In the genomic region with DNA sequence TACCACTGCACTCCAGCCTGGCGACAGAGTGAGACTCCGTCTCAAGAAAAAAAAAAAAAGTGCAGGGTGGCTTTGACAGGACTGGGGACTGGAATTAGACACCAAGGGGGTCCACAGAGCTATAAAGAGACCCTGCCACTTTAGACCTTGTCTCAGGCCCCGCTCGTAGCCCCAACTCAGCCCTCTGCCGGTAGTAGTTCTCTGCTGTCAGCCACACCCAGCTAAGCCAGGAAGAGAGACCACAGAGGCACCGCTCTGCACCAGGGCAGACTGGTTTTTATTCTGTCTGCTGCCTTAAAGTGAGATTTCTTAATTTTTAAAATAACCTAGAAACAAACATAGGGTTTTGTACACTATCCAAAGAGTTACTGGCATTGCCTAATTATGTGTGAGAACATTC, we compare ENCODE assay signal across 17 cellular contexts.
DNase-seq lines count a peak whose midpoint lies in the region; ATAC-seq and TF ChIP-seq lines count a peak whose summit lies in the region.
"Had no signal": no experiment of that assay in that cellular context is flagged by ENCODE, and none has a peak within 500 bp of the region (broad histone marks: within the 10 kb centered on the region; RNA-seq: fewer than 3 reads in every experiment).

No MANE protein-coding gene starts in this region.

- 88 to 97% (median 94%) methylated on average over 6 of the region's 6 CpGs for WGBS in adrenal gland, 4 donors

- POLR2A ChIA-PET in MCF 10A (lab: Yijun Ruan, JAX) = interaction anchor here (1.3 to 1.8 kb wide), 2 partner anchors 11 to 77 kb away, joined by 3 to 4 read pairs; partner anchors contain the start of genes C2orf76 and DBI

- H3K9me3 Mint-ChIP-seq in MCF 10A (ENCODE audit: unreplicated experiment) (no peaks in the 10 kb centered on the region), natural killer cell (no peaks in the 10 kb centered on the region)
- H3K9me3 Mint-ChIP-seq: CD14-positive monocyte; CD8-positive, alpha-beta T cell; HFFc6 had no signal

- ATAC-seq in natural killer cell = peak; percentile 72 to 84 (median 84)
- no peak for ATAC-seq in gastrocnemius medialis
- no peak for ATAC-seq in GM19452 (IDR thresholded peaks at IDR 0.05; ENCODE audit: unreplicated experiment)
- ATAC-seq: CD8-positive, alpha-beta T cell had no signal

- H3K4me1 Mint-ChIP-seq in MCF 10A (ENCODE audit: insufficient read depth, unreplicated experiment) (no peaks in the 10 kb centered on the region), natural killer cell (peaks cover 22 to 33% of the 10 kb centered on the region in 2 donors)

- no peaks in the 10 kb centered on the region for H3K4me1 ChIP-seq in breast epithelium
- peaks cover 12 to 26% of the 10 kb centered on the region in 2 donors for H3K4me1 ChIP-seq in gastrocnemius medialis
- H3K4me1 ChIP-seq in adrenal gland (replicated peaks in 1 of 2) = peaks cover 0 to 15% of the 10 kb centered on the region in 2 donors

- H3K27ac ChIP-seq in breast epithelium (peak overlapping the region; percentile 70 to 78), gastrocnemius medialis (peak overlapping the region; percentile 11 to 77 (median 62)), adrenal gland (no peak overlapping the region)
- H3K27ac ChIP-seq: 22Rv1 had no signal

- no peaks in the 10 kb centered on the region for H3K36me3 Mint-ChIP-seq in MCF 10A (ENCODE audit: insufficient read depth, unreplicated experiment)
- no peaks in the 10 kb centered on the region for H3K36me3 Mint-ChIP-seq in natural killer cell

- TF ChIP-seq POLR2A in breast epithelium (IDR thresholded peaks at IDR 0.05) = no peak
- TF ChIP-seq POLR2A in gastrocnemius medialis (IDR thresholded peaks at IDR 0.05) = no peak
- no peak for TF ChIP-seq POLR2A in adrenal gland (IDR thresholded peaks at IDR 0.05)

- intact Hi-C loops in breast epithelium (cut with DNase I; ENCODE audit: low total_unique reads) (loop anchor here (5.0 kb wide), 1 partner anchor 407 kb away; no protein-coding TSS in a partner anchor), MCF 10A (cut with micrococcal nuclease) (loop anchor here (5.0 kb wide), 1 partner anchor 262 kb away; no protein-coding TSS in a partner anchor), natural killer cell (cut with micrococcal nuclease) (no loop called here), gastrocnemius medialis (cut with DNase I; ENCODE audit: low total_unique reads) (loop anchor here (2.0 to 10.0 kb wide), 4 partner anchors 71 to 407 kb away; no protein-coding TSS in a partner anchor), adrenal gland (cut with DNase I) (loop anchor here in 1 of 2 donors (5.0 kb wide), 1 partner anchor 407 kb away; no protein-coding TSS in a partner anchor)

- BruUV-seq in MCF 10A (replicated peaks; lab: Mats Ljungman, UMichigan) = no TSS peak

- CTCF ChIA-PET in MCF 10A (lab: Yijun Ruan, JAX) = interaction anchor here (0.6 to 8.1 kb wide), 13 partner anchors 12 to 708 kb away, joined by 3 to 145 read pairs (median 4); no protein-coding TSS in a partner anchor

- DNase-seq in breast epithelium (ENCODE audit: low spot score in 2 of 2) (peak in 1 of 2 donors; percentile 44), MCF 10A (ENCODE audit: unreplicated experiment) (no peak), natural killer cell (no peak), gastrocnemius medialis (no peak), activated T-cell treated with anti-CD3 and anti-CD28 coated beads for 4 hours (no peak), amygdala (lab: John Stamatoyannopoulos, UW) (no peak), adrenal gland (no peak)
- DNase-seq: CD8-positive, alpha-beta T cell; COR-L47; DMS153; DMS79 treated with DMSO at 0.1 percent for 48 hours; EL; HCEC 1CT; HFFc6 had no signal

- H3K9me3 ChIP-seq in breast epithelium (no peaks in the 10 kb centered on the region), gastrocnemius medialis (no peaks in the 10 kb centered on the region), adrenal gland (replicated peaks in 1 of 3) (no peaks in the 10 kb centered on the region)

- H3K27me3 Mint-ChIP-seq in MCF 10A (ENCODE audit: insufficient read depth, unreplicated experiment) = no peaks in the 10 kb centered on the region
- H3K27me3 Mint-ChIP-seq in natural killer cell (ENCODE audit: low read depth in 2 of 2) = no peaks in the 10 kb centered on the region

- H3K27me3 ChIP-seq in breast epithelium (no peaks in the 10 kb centered on the region), gastrocnemius medialis (no peaks in the 10 kb centered on the region), adrenal gland (no peaks in the 10 kb centered on the region)

- H3K4me3 Mint-ChIP-seq in MCF 10A (ENCODE audit: unreplicated experiment) (no peak overlapping the region), natural killer cell (peak overlapping the region; percentile 25)
- H3K4me3 Mint-ChIP-seq: CD14-positive monocyte; CD8-positive, alpha-beta T cell; HFFc6 had no signal

- H3K27ac Mint-ChIP-seq in MCF 10A (ENCODE audit: low read depth, unreplicated experiment) (no peak overlapping the region), natural killer cell (peak overlapping the region; percentile 41 to 78)
- H3K27ac Mint-ChIP-seq: CD8-positive, alpha-beta T cell; HFFc6 had no signal

- H3K4me3 ChIP-seq in breast epithelium (no peak overlapping the region), gastrocnemius medialis (no peak overlapping the region), adrenal gland (no peak overlapping the region)

- peak in 1 of 3 donors; percentile 23 for TF ChIP-seq CTCF in breast epithelium (IDR thresholded peaks at IDR 0.05)
- TF ChIP-seq CTCF in MCF 10A (IDR thresholded peaks at IDR 0.05; ENCODE audit: unreplicated experiment) = no peak
- TF ChIP-seq CTCF in natural killer cell (IDR thresholded peaks at IDR 0.05) = no peak
- no peak for TF ChIP-seq CTCF in gastrocnemius medialis (IDR thresholded peaks at IDR 0.05 in 4 of 5, conservative IDR thresholded peaks at IDR 0.05 in 1 of 5)
- TF ChIP-seq CTCF in adrenal gland (IDR thresholded peaks at IDR 0.05) = no peak

- in situ Hi-C loops in gastrocnemius medialis (cut with MboI; ENCODE audit: low sequenced_read_pairs in 4 of 4) = loop anchor here in 1 of 4 donors (10.0 kb wide), 1 partner anchor 405 kb away; no protein-coding TSS in a partner anchor

- no peaks in the 10 kb centered on the region for H3K36me3 ChIP-seq in breast epithelium
- H3K36me3 ChIP-seq in gastrocnemius medialis = no peaks in the 10 kb centered on the region
- H3K36me3 ChIP-seq in adrenal gland (replicated peaks in 1 of 2) = no peaks in the 10 kb centered on the region

Comparison
In these comparisons a context has a peak if more than half of its experiments do, and no peak if none do; other contexts are left out.
1. H3K27ac ChIP-seq: peak in breast epithelium (2 of 2) and gastrocnemius medialis (4 of 4); none in adrenal gland (0 of 5).
2. ATAC-seq: peak in natural killer cell (3 of 3); none in gastrocnemius medialis (0 of 2) and GM19452 (single experiment).